In the genomic region with DNA sequence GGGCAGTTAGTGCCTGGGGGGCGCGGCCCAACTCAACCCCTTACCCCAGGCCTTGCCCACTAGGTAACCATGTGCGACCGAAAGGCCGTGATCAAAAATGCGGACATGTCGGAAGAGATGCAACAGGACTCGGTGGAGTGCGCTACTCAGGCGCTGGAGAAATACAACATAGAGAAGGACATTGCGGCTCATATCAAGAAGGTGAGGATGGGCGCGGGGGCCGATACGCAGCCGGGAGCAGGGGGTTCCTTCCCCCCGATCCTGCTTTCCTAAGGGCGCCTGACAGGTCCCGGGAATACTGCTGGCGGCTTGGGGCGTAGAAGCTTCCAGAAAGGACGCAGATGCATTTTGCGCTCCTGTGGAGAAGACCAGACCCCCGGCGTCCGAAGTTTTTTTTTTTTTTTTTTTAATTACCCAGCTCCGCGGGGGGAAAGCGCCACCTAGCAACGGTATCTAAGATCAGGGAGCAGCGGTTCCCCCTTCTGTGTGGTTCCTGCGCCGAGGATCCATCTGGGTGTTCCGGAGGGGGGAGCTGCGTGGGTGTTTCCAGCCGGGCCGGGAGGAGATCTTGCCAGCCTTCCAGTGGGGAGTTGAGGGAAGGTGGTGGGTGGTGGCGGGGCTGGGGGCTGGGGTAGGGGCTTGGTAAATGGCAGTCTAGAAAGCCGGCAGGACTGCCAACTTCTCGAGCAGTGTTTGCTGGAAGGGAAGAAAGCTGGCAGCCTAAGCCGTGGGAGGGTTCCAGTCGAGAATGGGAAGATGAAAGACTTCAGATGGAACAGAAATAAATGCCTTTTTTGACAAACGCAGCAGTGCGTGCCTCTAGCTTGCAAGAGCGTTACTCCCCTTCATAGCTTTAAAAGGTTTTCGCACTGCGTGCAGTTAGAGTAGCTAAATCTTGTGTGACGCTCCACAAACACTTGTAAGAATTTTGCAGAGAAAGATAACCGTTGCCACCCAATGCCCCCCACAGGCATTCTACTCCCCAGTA, we compare ENCODE assay signal across 8 cellular contexts. TPM values are rescaled to one million over a fixed set of nuclear protein-coding genes. Genes with fewer than 3 reads are reported as not detected.
DNase-seq lines count a peak whose midpoint lies in the region; ATAC-seq, FAIRE-seq and TF ChIP-seq lines count a peak whose summit lies in the region.

No MANE protein-coding gene starts in this region.

- no peaks in the 10 kb centered on the region for H3K27me3 ChIP-seq in CD8-positive, alpha-beta memory T cell (ENCODE audit: insufficient read depth, low read length, poor library complexity, severe bottlenecking)
- H3K27me3 ChIP-seq in Loucy (ENCODE audit: insufficient read depth, low read length, poor library complexity, severe bottlenecking), result no peaks in the 10 kb centered on the region
- H3K27me3 ChIP-seq in WERI-Rb-1 (ENCODE audit: insufficient read depth, low read depth, severe bottlenecking), result no peaks in the 10 kb centered on the region
- H3K27me3 ChIP-seq in keratinocyte (ENCODE audit: control insufficient read depth, extremely low read depth, insufficient read depth, low read length), result no peaks in the 10 kb centered on the region

- peak overlapping the region; percentile 78 for H3K27ac ChIP-seq in CD8-positive, alpha-beta memory T cell (ENCODE audit: low read depth, low read length)
- peak overlapping the region; percentile 70 for H3K27ac ChIP-seq in WERI-Rb-1
- H3K27ac ChIP-seq in caudate nucleus (ENCODE audit: low read depth, low read length), result peak overlapping the region; percentile 97
- peak overlapping the region; percentile 47 for H3K27ac ChIP-seq in keratinocyte (ENCODE audit: control insufficient read depth, insufficient read depth, low read length)

- peaks cover 17% of the 10 kb centered on the region for H3K4me1 ChIP-seq in CD8-positive, alpha-beta memory T cell (ENCODE audit: insufficient read depth, low read length)
- peaks cover 22% of the 10 kb centered on the region for H3K4me1 ChIP-seq in Loucy (ENCODE audit: insufficient read depth, low read length, poor library complexity, severe bottlenecking)
- H3K4me1 ChIP-seq in keratinocyte (ENCODE audit: control insufficient read depth, extremely low read depth, insufficient read depth, low read length), result peaks cover 12% of the 10 kb centered on the region

- H3K27ac Mint-ChIP-seq in CD8-positive, alpha-beta memory T cell, result peak overlapping the region; percentile 77 to 98 (median 92)

- TF ChIP-seq CTCF in GM20000 (IDR thresholded peaks at IDR 0.05; ENCODE audit: extremely low read depth, missing control alignments) (no peak), Loucy (conservative IDR thresholded peaks at IDR 0.05; ENCODE audit: low read length) (peak; percentile 40), WERI-Rb-1 (IDR thresholded peaks at IDR 0.05; ENCODE audit: low read depth, low read length) (no peak), keratinocyte (optimal IDR thresholded peaks at IDR 0.05 in 1 of 3, IDR thresholded peaks at IDR 0.05 in 1 of 3, conservative IDR thresholded peaks at IDR 0.05 in 1 of 3; ENCODE audit: extremely low read depth in 1 of 3, insufficient read depth in 2 of 3, low read length in 3 of 3) (peak in 1 of 3 experiments; percentile 42)

- peaks cover 0 to 31% (median 3%) of the 10 kb centered on the region in 3 donors for H3K36me3 Mint-ChIP-seq in CD8-positive, alpha-beta memory T cell

- H3K4me1 Mint-ChIP-seq in CD8-positive, alpha-beta memory T cell, result peaks cover 30 to 42% (median 38%) of the 10 kb centered on the region in 3 donors

- H4K20me1 ChIP-seq in Loucy (ENCODE audit: insufficient read depth, low read length, poor library complexity, severe bottlenecking) (peaks cover 32% of the 10 kb centered on the region), keratinocyte (ENCODE audit: control insufficient read depth, extremely low read depth, insufficient read depth, low read length) (peaks cover 19% of the 10 kb centered on the region)

- H3K79me2 ChIP-seq in Loucy (ENCODE audit: insufficient read depth, low read length), result peaks cover 29% of the 10 kb centered on the region
- H3K79me2 ChIP-seq in keratinocyte (ENCODE audit: control insufficient read depth, insufficient read depth, low read length), result peaks cover 36% of the 10 kb centered on the region

- H3F3A ChIP-seq in Loucy (ENCODE audit: low read depth), result peaks cover 3% of the 10 kb centered on the region; the same call in 1 of the 2 replicates

- no peaks in the 10 kb centered on the region for H3K9me3 Mint-ChIP-seq in CD8-positive, alpha-beta memory T cell

- CTCF ChIA-PET in CD8-positive, alpha-beta memory T cell (lab: Charles Lee), result interaction anchor here (0.7 to 4.6 kb wide), 16 partner anchors 9 to 140 kb away, joined by 3 to 36 read pairs (median 4); a partner anchor contains a TSS

- no peaks in the 10 kb centered on the region for H3K9me1 ChIP-seq in keratinocyte (ENCODE audit: control insufficient read depth, extremely low read depth, insufficient read depth, low read length)

- POLR2A ChIA-PET in CD8-positive, alpha-beta memory T cell (lab: Charles Lee), result interaction anchor here (0.6 to 3.4 kb wide), 12 partner anchors 27 to 855 kb away, joined by 3 to 36 read pairs (median 4); a partner anchor contains a TSS

- ATAC-seq in GM21737 (IDR thresholded peaks at IDR 0.05; ENCODE audit: unreplicated experiment), result no peak

- peak overlapping the region; percentile 87 for H3K4me3 ChIP-seq in CD8-positive, alpha-beta memory T cell (ENCODE audit: low read length)
- H3K4me3 ChIP-seq in Loucy (ENCODE audit: low read length, poor library complexity, severe bottlenecking) (peak overlapping the region; percentile 96), WERI-Rb-1 (ENCODE audit: low read depth, low read length) (peak overlapping the region; percentile 64), keratinocyte (ENCODE audit: control insufficient read depth in 2 of 3, extremely low read depth in 1 of 3, insufficient read depth in 2 of 3, low read depth in 1 of 3, low read length in 3 of 3) (peak overlapping the region; percentile 86 to 99 (median 97))

- FAIRE-seq in keratinocyte (lab: Jason Lieb, UNC), result no peak

- H2AFZ ChIP-seq in Loucy (ENCODE audit: low read length), result peak overlapping the region; percentile 70
- no peak overlapping the region for H2AFZ ChIP-seq in keratinocyte (ENCODE audit: control insufficient read depth, low read length)

- peaks cover 13% of the 10 kb centered on the region for H3K36me3 ChIP-seq in CD8-positive, alpha-beta memory T cell (ENCODE audit: insufficient read depth, low read length)
- H3K36me3 ChIP-seq in Loucy (ENCODE audit: insufficient read depth, low read length) (peaks cover 18% of the 10 kb centered on the region), WERI-Rb-1 (peaks cover 39% of the 10 kb centered on the region), keratinocyte (ENCODE audit: control insufficient read depth in 2 of 2, extremely low read depth in 1 of 2, insufficient read depth in 2 of 2, low read length in 2 of 2) (peaks cover 0 to 16% of the 10 kb centered on the region in 2 experiments)

- dilution Hi-C loops in keratinocyte (cut with MboI; ENCODE audit: extremely low pct_ligation_motif_present, low sequenced_read_pairs), result no loop called here

- H3K4me2 ChIP-seq in Loucy (ENCODE audit: low read depth, low read length, poor library complexity, severe bottlenecking) (peak overlapping the region; percentile 93), keratinocyte (ENCODE audit: control insufficient read depth, extremely low read depth, insufficient read depth, low read depth, low read length) (peak overlapping the region; percentile 96)

- H3K9ac ChIP-seq in Loucy (ENCODE audit: low read depth, low read length, poor library complexity, severe bottlenecking) (peak overlapping the region; percentile 98), keratinocyte (ENCODE audit: control insufficient read depth, extremely low read depth, insufficient read depth, low read length) (peak overlapping the region; percentile 85)

- no peaks in the 10 kb centered on the region for H3K9me2 ChIP-seq in Loucy (replicated peaks; ENCODE audit: low read depth, low read length)

- peak; percentile 52 to 78 (median 57) for DNase-seq in CD8-positive, alpha-beta memory T cell
- DNase-seq in GM20000 (ENCODE audit: low spot score), result peak; percentile 68
- peak; percentile 55 for DNase-seq in WERI-Rb-1
- DNase-seq in caudate nucleus (lab: John Stamatoyannopoulos, UW), result peak in 58 of 61 donors; percentile 30 to 91 (median 72)
- DNase-seq in keratinocyte (ENCODE audit: low read depth, low spot score), result no peak
- DNase-seq in stimulated activated CD4-positive, alpha-beta T cell treated with anti-CD3 and anti-CD28 coated beads, Interleukin-12 subunit alpha, Interleukin-12 subunit beta, amount 100 ng/mL, for 4 hours, result peak; percentile 42

- H3K4me3 Mint-ChIP-seq in CD8-positive, alpha-beta memory T cell, result peak overlapping the region; percentile 91 to 98 (median 94)

- H3K9me3 ChIP-seq in CD8-positive, alpha-beta memory T cell (ENCODE audit: low read length), result no peaks in the 10 kb centered on the region
- H3K9me3 ChIP-seq in Loucy (ENCODE audit: insufficient read depth, low read depth, low read length) (no peaks in the 10 kb centered on the region), WERI-Rb-1 (ENCODE audit: severe bottlenecking) (no peaks in the 10 kb centered on the region), keratinocyte (ENCODE audit: control insufficient read depth, low read depth, low read length) (no peaks in the 10 kb centered on the region)

- H3K27me3 Mint-ChIP-seq in CD8-positive, alpha-beta memory T cell, result no peaks in the 10 kb centered on the region

RNA-seq across cellular contexts. Expression of a gene that starts 0.7 kb away (rescaled TPM):
- 100 to 1,000 TPM; 288 to 296 TPM for total RNA-seq in CD8-positive, alpha-beta memory T cell
- polyA plus RNA-seq in CD8-positive, alpha-beta memory T cell, result 304 TPM
- 636 to 744 TPM (median 716 TPM) in 3 replicates for polyA plus RNA-seq in keratinocyte
- polyA plus RNA-seq in keratinocyte (2011; ENCODE audit: low read depth), result 930 TPM
- polyA plus RNA-seq in keratinocyte (2011; cell fraction: cytosol; rRNA removed), result 714 and 1,036 TPM in 2 replicates
- 242 and 323 TPM in 2 replicates for polyA plus RNA-seq in keratinocyte (2011; cell fraction: nucleus; rRNA removed)
- 789 and 1,036 TPM in 2 replicates for polyA plus RNA-seq in keratinocyte (2012; ENCODE audit: low replicate concordance)
- polyA minus RNA-seq in keratinocyte, result 151 to 237 TPM (median 177 TPM) in 3 replicates
- 253 TPM for polyA minus RNA-seq in keratinocyte (2011; cell fraction: cytosol; rRNA and poly(A)+ RNA removed)
- 42.6 and 45.2 TPM in 2 replicates for polyA minus RNA-seq in keratinocyte (2011; cell fraction: nucleus; rRNA and poly(A)+ RNA removed)

RNA-seq across cellular contexts. Expression of a gene that starts 27.1 kb away (rescaled TPM):
- total RNA-seq in CD8-positive, alpha-beta memory T cell, result 100 to 1,000 TPM; 269 to 272 TPM
- 214 TPM for polyA plus RNA-seq in CD8-positive, alpha-beta memory T cell
- 108 to 175 TPM (median 159 TPM) in 3 replicates for polyA plus RNA-seq in keratinocyte
- 143 TPM for polyA plus RNA-seq in keratinocyte (2011; ENCODE audit: low read depth)
- polyA plus RNA-seq in keratinocyte (2011; cell fraction: cytosol; rRNA removed), result 131 and 134 TPM in 2 replicates
- polyA plus RNA-seq in keratinocyte (2011; cell fraction: nucleus; rRNA removed), result 91.1 and 124 TPM in 2 replicates
- 145 and 189 TPM in 2 replicates for polyA plus RNA-seq in keratinocyte (2012; ENCODE audit: low replicate concordance)
- polyA minus RNA-seq in keratinocyte, result 41.8 to 67.7 TPM (median 43.1 TPM) in 3 replicates
- polyA minus RNA-seq in keratinocyte (2011; cell fraction: cytosol; rRNA and poly(A)+ RNA removed), result 142 TPM
- polyA minus RNA-seq in keratinocyte (2011; cell fraction: nucleus; rRNA and poly(A)+ RNA removed), result 18.4 and 23.5 TPM in 2 replicates

RNA-seq across cellular contexts. Expression of a gene that starts 32.3 kb away (rescaled TPM):
- 10 to 100 TPM; 37.5 to 39.0 TPM for total RNA-seq in CD8-positive, alpha-beta memory T cell
- 39.7 TPM for polyA plus RNA-seq in CD8-positive, alpha-beta memory T cell
- polyA plus RNA-seq in keratinocyte, result 23.9 to 38.7 TPM (median 27.9 TPM) in 3 replicates
- polyA plus RNA-seq in keratinocyte (2011; ENCODE audit: low read depth), result 27.6 TPM
- 21.2 and 34.8 TPM in 2 replicates for polyA plus RNA-seq in keratinocyte (2011; cell fraction: cytosol; rRNA removed)
- polyA plus RNA-seq in keratinocyte (2011; cell fraction: nucleus; rRNA removed), result 17.6 and 21.7 TPM in 2 replicates
- polyA plus RNA-seq in keratinocyte (2012; ENCODE audit: low replicate concordance), result 25.6 and 25.7 TPM in 2 replicates
- 10.5 to 16.7 TPM (median 10.8 TPM) in 3 replicates for polyA minus RNA-seq in keratinocyte
- 12.9 TPM for polyA minus RNA-seq in keratinocyte (2011; cell fraction: cytosol; rRNA and poly(A)+ RNA removed)
- polyA minus RNA-seq in keratinocyte (2011; cell fraction: nucleus; rRNA and poly(A)+ RNA removed), result 10.1 and 10.9 TPM in 2 replicates

RNA-seq across cellular contexts. Expression of a gene that starts 37.5 kb away (rescaled TPM):
- 100 to 1,000 TPM; 173 to 205 TPM for total RNA-seq in CD8-positive, alpha-beta memory T cell
- 134 TPM for polyA plus RNA-seq in CD8-positive, alpha-beta memory T cell
- 55.3 to 160 TPM (median 60.3 TPM) in 3 replicates for polyA plus RNA-seq in keratinocyte
- 117 TPM for polyA plus RNA-seq in keratinocyte (2011; ENCODE audit: low read depth)
- 111 and 126 TPM in 2 replicates for polyA plus RNA-seq in keratinocyte (2011; cell fraction: cytosol; rRNA removed)
- 127 and 134 TPM in 2 replicates for polyA plus RNA-seq in keratinocyte (2011; cell fraction: nucleus; rRNA removed)
- 146 and 149 TPM in 2 replicates for polyA plus RNA-seq in keratinocyte (2012; ENCODE audit: low replicate concordance)
- polyA minus RNA-seq in keratinocyte, result 160 to 215 TPM (median 165 TPM) in 3 replicates
- 150 TPM for polyA minus RNA-seq in keratinocyte (2011; cell fraction: cytosol; rRNA and poly(A)+ RNA removed)
- polyA minus RNA-seq in keratinocyte (2011; cell fraction: nucleus; rRNA and poly(A)+ RNA removed), result 58.6 and 87.3 TPM in 2 replicates

RNA-seq across cellular contexts. Expression of a gene that starts 50.4 kb away (rescaled TPM):
- 10 to 100 TPM; 28.6 to 30.6 TPM for total RNA-seq in CD8-positive, alpha-beta memory T cell
- polyA plus RNA-seq in CD8-positive, alpha-beta memory T cell, result 29.8 TPM
- polyA plus RNA-seq in keratinocyte, result 14.7 to 22.4 TPM (median 19.2 TPM) in 3 replicates
- 10.1 TPM for polyA plus RNA-seq in keratinocyte (2011; ENCODE audit: low read depth)
- polyA plus RNA-seq in keratinocyte (2011; cell fraction: cytosol; rRNA removed), result 14.1 and 22.7 TPM in 2 replicates
- polyA plus RNA-seq in keratinocyte (2011; cell fraction: nucleus; rRNA removed), result 14.3 and 19.4 TPM in 2 replicates
- 10.9 and 12.7 TPM in 2 replicates for polyA plus RNA-seq in keratinocyte (2012; ENCODE audit: low replicate concordance)
- polyA minus RNA-seq in keratinocyte, result 12.0 to 41.1 TPM (median 14.0 TPM) in 3 replicates
- 10.4 TPM for polyA minus RNA-seq in keratinocyte (2011; cell fraction: cytosol; rRNA and poly(A)+ RNA removed)
- 5.2 and 14.7 TPM in 2 replicates for polyA minus RNA-seq in keratinocyte (2011; cell fraction: nucleus; rRNA and poly(A)+ RNA removed)

Comparison
In these comparisons a context has a peak if more than half of its experiments do, and no peak if none do; other contexts are left out.
1. H3K27ac ChIP-seq: peak in every context shown above with its lines; median percentile 97 in caudate nucleus; 78 in CD8-positive, alpha-beta memory T cell; 70 in WERI-Rb-1; 47 in keratinocyte.